ENCODE assay signal across 8 cellular contexts in the genomic region with DNA sequence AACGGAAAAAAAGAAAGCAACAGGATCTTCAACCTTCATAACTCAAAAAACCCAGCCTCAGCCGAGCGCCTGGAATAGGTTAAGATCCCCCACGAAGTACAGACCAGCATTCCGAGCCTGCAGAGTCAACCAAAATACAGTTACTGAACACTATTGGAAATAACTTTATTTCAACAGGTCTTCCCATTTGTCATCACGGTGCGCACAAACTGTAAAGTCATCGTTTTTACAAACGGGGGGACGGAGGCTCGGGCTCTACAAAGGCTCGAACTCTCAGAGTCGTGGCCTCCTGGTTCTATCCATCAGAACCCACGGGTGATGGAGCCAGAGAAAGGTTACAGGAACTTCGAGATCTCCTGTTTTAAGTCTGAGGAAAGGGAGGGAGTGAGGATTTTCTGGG. TPM values are rescaled to one million over a fixed set of nuclear protein-coding genes. Genes with fewer than 3 reads are reported as not detected.
DNase-seq lines count a peak whose midpoint lies in the region; ATAC-seq, FAIRE-seq and TF ChIP-seq lines count a peak whose summit lies in the region.

No MANE protein-coding gene starts in this region.

- H3K9ac ChIP-seq in HUES48 (ENCODE audit: low read depth, low read length) (peak overlapping the region; percentile 100), smooth muscle cell (ENCODE audit: low read depth) (peak overlapping the region; percentile 99)

- H3K27ac Mint-ChIP-seq in activated naive CD4-positive, alpha-beta T cell treated with anti-CD3 and anti-CD28 coated beads, Interleukin-2, amount 50 U/mL, for 24 hours, result peak overlapping the region; percentile 100

- POLR2A ChIA-PET in BJ (lab: Charles Lee), result interaction anchor here (0.6 kb wide), 1 partner anchor 21 kb away, joined by 5 read pairs; no protein-coding TSS in a partner anchor

- H3K27me3 Mint-ChIP-seq in activated naive CD4-positive, alpha-beta T cell treated with anti-CD3 and anti-CD28 coated beads, Interleukin-2, amount 50 U/mL, for 24 hours, result no peaks in the 10 kb centered on the region

- H3K4me1 ChIP-seq in HUES48 (ENCODE audit: control insufficient read depth, insufficient read depth, low read length), result peaks cover 15% of the 10 kb centered on the region
- peaks cover 19% of the 10 kb centered on the region for H3K4me1 ChIP-seq in smooth muscle cell (ENCODE audit: low read depth)

- H3K4me3 Mint-ChIP-seq in activated naive CD4-positive, alpha-beta T cell treated with anti-CD3 and anti-CD28 coated beads, Interleukin-2, amount 50 U/mL, for 24 hours, result peak overlapping the region; percentile 100

- WGBS in smooth muscle cell (ENCODE audit: low lambda C conversion rate), result 1% methylated on average over 15 of the region's 15 CpGs

- H3K36me3 Mint-ChIP-seq in activated naive CD4-positive, alpha-beta T cell treated with anti-CD3 and anti-CD28 coated beads, Interleukin-2, amount 50 U/mL, for 24 hours, result peaks cover 16% of the 10 kb centered on the region

- FAIRE-seq in H54 (lab: Jason Lieb, UNC), result no peak

- H4K20me1 ChIP-seq in smooth muscle cell (ENCODE audit: low read depth), result peaks cover 56% of the 10 kb centered on the region

- TF ChIP-seq POLR2A in H54 (IDR thresholded peaks at IDR 0.05; ENCODE audit: low read depth, low read length), result no peak

- CTCF ChIA-PET in BJ (lab: Yijun Ruan, JAX), result interaction anchor here (0.9 kb wide), 1 partner anchor 34 kb away, joined by 3 read pairs; no protein-coding TSS in a partner anchor

- no peak for DNase-seq in BJ (ENCODE audit: low read depth)
- no peak for DNase-seq in smooth muscle cell (lab: John Stamatoyannopoulos, UW; ENCODE audit: unreplicated experiment)
- DNase-seq in H54 (ENCODE audit: insufficient read length, low spot score), result no peak
- no peak for DNase-seq in GM19240 (ENCODE audit: insufficient read length, low spot score)

- H3K27me3 ChIP-seq in BJ (ENCODE audit: control insufficient read depth, insufficient read depth, low read length) (no peaks in the 10 kb centered on the region), HUES48 (ENCODE audit: control insufficient read depth, insufficient read depth, low read length) (no peaks in the 10 kb centered on the region), smooth muscle cell (ENCODE audit: low read depth) (no peaks in the 10 kb centered on the region)

- peaks cover 47% of the 10 kb centered on the region for H3K4me1 Mint-ChIP-seq in activated naive CD4-positive, alpha-beta T cell treated with anti-CD3 and anti-CD28 coated beads, Interleukin-2, amount 50 U/mL, for 24 hours

- ATAC-seq in HG02642 (IDR thresholded peaks at IDR 0.05; ENCODE audit: poor library complexity, unreplicated experiment), result no peak

- peaks cover 61% of the 10 kb centered on the region for H3K79me2 ChIP-seq in smooth muscle cell (ENCODE audit: low read depth)

- H2AFZ ChIP-seq in smooth muscle cell (ENCODE audit: low read depth), result no peak overlapping the region

- H3K27ac ChIP-seq in HUES48 (ENCODE audit: low read depth, low read length), result peak overlapping the region; percentile 100
- peak overlapping the region; percentile 99 for H3K27ac ChIP-seq in smooth muscle cell (ENCODE audit: low read depth)

- no peaks in the 10 kb centered on the region for H3K9me3 Mint-ChIP-seq in activated naive CD4-positive, alpha-beta T cell treated with anti-CD3 and anti-CD28 coated beads, Interleukin-2, amount 50 U/mL, for 24 hours

- peak overlapping the region; percentile 97 for H3K4me2 ChIP-seq in smooth muscle cell

- H3K4me3 ChIP-seq in BJ (ENCODE audit: low read depth, low read length), result peak overlapping the region; percentile 78
- H3K4me3 ChIP-seq in HUES48 (ENCODE audit: low read depth, low read length), result peak overlapping the region; percentile 100
- peak overlapping the region; percentile 95 for H3K4me3 ChIP-seq in iPS-11a (ENCODE audit: low read depth, low read length)
- peak overlapping the region; percentile 98 for H3K4me3 ChIP-seq in smooth muscle cell

- no peaks in the 10 kb centered on the region for H3K9me3 ChIP-seq in HUES48 (ENCODE audit: control insufficient read depth, insufficient read depth, low read length)
- no peaks in the 10 kb centered on the region for H3K9me3 ChIP-seq in smooth muscle cell (replicated peaks; ENCODE audit: low read depth)

- H3K36me3 ChIP-seq in BJ (ENCODE audit: control insufficient read depth, insufficient read depth, low read length) (no peaks in the 10 kb centered on the region; the same call in 1 of the 2 replicates), HUES48 (ENCODE audit: control insufficient read depth, insufficient read depth, low read length) (no peaks in the 10 kb centered on the region; the same call in 1 of the 2 replicates), smooth muscle cell (ENCODE audit: low read depth) (no peaks in the 10 kb centered on the region)

- peaks cover 2% of the 10 kb centered on the region for H3F3A ChIP-seq in smooth muscle cell (ENCODE audit: low read depth)

- no peak for TF ChIP-seq CTCF in BJ (IDR thresholded peaks at IDR 0.05; ENCODE audit: insufficient read depth, low read depth, low read length)
- no peak for TF ChIP-seq CTCF in smooth muscle cell (IDR thresholded peaks at IDR 0.05; ENCODE audit: borderline replicate concordance, insufficient read depth, poor library complexity, severe bottlenecking)

RNA-seq across cellular contexts. Expression of a gene that starts 1.1 kb away (rescaled TPM):
- polyA plus RNA-seq in BJ (2011; rRNA removed), result 618 and 665 TPM in 2 replicates
- 294 and 497 TPM in 2 replicates for polyA minus RNA-seq in BJ (2011; rRNA and poly(A)+ RNA removed)
- total RNA-seq in smooth muscle cell, result 586 and 662 TPM in 2 replicates
- 383 and 429 TPM in 2 replicates for polyA plus RNA-seq in smooth muscle cell

RNA-seq across cellular contexts. Expression of a gene that starts 57.1 kb away (rescaled TPM):
- polyA plus RNA-seq in BJ (2011; rRNA removed), result 53.8 and 86.5 TPM in 2 replicates
- polyA minus RNA-seq in BJ (2011; rRNA and poly(A)+ RNA removed), result 40.6 and 45.4 TPM in 2 replicates
- 49.7 and 64.5 TPM in 2 replicates for total RNA-seq in smooth muscle cell
- 56.8 and 69.4 TPM in 2 replicates for polyA plus RNA-seq in smooth muscle cell
